In genomic region chr17:29084476-29085148, GRCh38 we compare ENCODE assay signal across 9 cellular contexts. TPM values are rescaled to one million over a fixed set of nuclear protein-coding genes. Genes with fewer than 3 reads are reported as not detected.
DNase-seq lines count a peak whose midpoint lies in the region; ATAC-seq and TF ChIP-seq lines count a peak whose summit lies in the region.
"Had no signal": no experiment of that assay in that cellular context is flagged by ENCODE, and none has a peak within 500 bp of the region (broad histone marks: within the 10 kb centered on the region; RNA-seq: fewer than 3 reads in every experiment).

No MANE protein-coding gene starts in this region.

- ATAC-seq in HG03457 (IDR thresholded peaks at IDR 0.05; ENCODE audit: unreplicated experiment) = no peak
- ATAC-seq in GM19351 (IDR thresholded peaks at IDR 0.05; ENCODE audit: unreplicated experiment) = no peak

- H3K9me3 ChIP-seq in mesodermal cell (ENCODE audit: control insufficient read depth, low read length) (no peaks in the 10 kb centered on the region), MG63 (no peaks in the 10 kb centered on the region)

- WGBS in mesodermal cell (ENCODE audit: insufficient coverage in 2 of 2), 2 experiments = 69 to 78% methylated on average over 11 to 21 of the region's 22 CpGs

- no peak overlapping the region for H3K4me3 ChIP-seq in mesodermal cell (ENCODE audit: extremely low read depth, insufficient read depth, low read length, poor library complexity, severe bottlenecking)
- H3K4me3 ChIP-seq in MG63 = no peak overlapping the region

- H3K27me3 ChIP-seq in MG63 = no peaks in the 10 kb centered on the region

- no peak for TF ChIP-seq CTCF in VCaP (conservative IDR thresholded peaks at IDR 0.05)

- H3K27ac ChIP-seq in VCaP = peak overlapping the region; percentile 47
- peak overlapping the region; percentile 6 for H3K27ac ChIP-seq in mesodermal cell (ENCODE audit: low read depth, low read length, severe bottlenecking)

- peaks cover 67% of the 10 kb centered on the region for H3K36me3 ChIP-seq in mesodermal cell (ENCODE audit: control insufficient read depth, insufficient read depth, low read length)
- peaks cover 10% of the 10 kb centered on the region for H3K36me3 ChIP-seq in MG63

- DNase-seq in DMS 273 (lab: John Stamatoyannopoulos, UW; ENCODE audit: unreplicated experiment) (peak; percentile 93), NCI-H2029 (lab: John Stamatoyannopoulos, UW) (peak; percentile 80), MG63 (no peak)
- no peak for DNase-seq in stimulated activated CD4-positive, alpha-beta T cell treated with anti-CD3 and anti-CD28 coated beads, Interleukin-4, amount 100 ng/mL, for 24 hours
- DNase-seq: stimulated activated CD4-positive, alpha-beta T cell treated with anti-CD3 and anti-CD28 coated beads, Interleukin-12 subunit alpha, Interleukin-12 subunit beta, amount 100 ng/mL, for 4 hours had no signal

- H3K4me1 ChIP-seq in mesodermal cell (ENCODE audit: control insufficient read depth, insufficient read depth, low read length, poor library complexity, severe bottlenecking) = peaks cover 18% of the 10 kb centered on the region

RNA-seq across cellular contexts. Expression of gene PIPOX, which starts 41.7 kb away (rescaled TPM):
- polyA plus RNA-seq in mesodermal cell (2013, experiment 1 of 2) = 1.5 TPM
- polyA plus RNA-seq in mesodermal cell (2013, experiment 2 of 2) = 1.9 TPM
- 0.69 and 1.6 TPM in 2 replicates for total RNA-seq in MG63 (2014; rRNA removed; shearing (Covaris generic); ENCODE audit: low replicate concordance)

Comparison
In these comparisons a context has a peak if more than half of its experiments do, and no peak if none do; other contexts are left out.
1. DNase-seq: peak in DMS 273 (single experiment) and NCI-H2029 (single experiment); none in MG63 (single experiment) and stimulated activated CD4-positive, alpha-beta T cell treated with anti-CD3 and anti-CD28 coated beads, Interleukin-4, amount 100 ng/mL, for 24 hours (single experiment).